In the genomic region with DNA sequence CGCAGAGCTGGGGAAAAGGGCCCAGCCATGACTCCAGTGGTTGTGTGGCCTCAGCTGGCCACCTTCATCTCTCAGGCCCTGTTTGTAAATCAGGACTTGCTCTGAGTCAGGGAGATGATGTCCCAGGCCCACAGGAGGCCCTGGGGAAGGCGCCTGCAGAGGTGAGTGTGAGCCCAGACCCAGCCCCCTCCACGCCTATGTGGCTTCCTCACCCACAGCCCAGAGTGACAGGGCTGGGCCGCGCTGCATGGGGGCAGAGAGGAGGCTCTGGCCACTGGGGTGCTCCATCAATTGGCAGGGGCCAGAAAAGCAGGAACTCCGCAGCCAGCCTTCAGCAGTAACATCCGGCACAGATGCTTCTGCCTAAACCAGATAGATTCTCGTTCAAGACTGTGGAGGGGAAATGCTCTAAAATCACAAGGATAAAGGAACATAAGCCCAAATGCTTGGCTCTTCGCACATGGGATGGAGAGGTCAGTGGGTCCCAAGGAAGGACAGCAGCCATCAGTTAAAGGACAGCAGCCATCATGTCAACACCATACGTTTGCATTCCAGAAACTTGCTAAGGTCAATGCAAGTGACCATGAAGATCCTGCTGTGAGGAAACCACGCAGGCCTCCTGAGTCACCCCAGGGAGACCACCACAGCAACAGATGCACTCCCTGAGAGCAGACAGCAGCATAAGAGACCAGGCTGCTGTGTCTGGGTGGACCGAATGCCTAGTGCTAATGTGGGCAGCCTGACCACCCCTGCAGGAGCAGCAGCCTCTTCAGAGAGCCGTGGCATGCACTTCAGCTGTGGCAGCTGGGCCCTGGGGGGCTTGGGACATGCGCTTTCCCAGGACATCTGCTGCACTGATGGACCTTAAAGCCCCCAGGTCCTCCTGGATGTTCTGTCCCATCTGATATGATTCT, we compare ENCODE assay signal across 15 cellular contexts. TPM values are rescaled to one million over a fixed set of nuclear protein-coding genes. Genes with fewer than 3 reads are reported as not detected.
DNase-seq lines count a peak whose midpoint lies in the region; ATAC-seq and TF ChIP-seq lines count a peak whose summit lies in the region.
"Had no signal": no experiment of that assay in that cellular context is flagged by ENCODE, and none has a peak within 500 bp of the region (broad histone marks: within the 10 kb centered on the region; RNA-seq: fewer than 3 reads in every experiment).

No MANE protein-coding gene starts in this region.

- H2BK120ac ChIP-seq in mesenchymal stem cell (ENCODE audit: low read depth, low read length) = no peak overlapping the region

- H3K14ac ChIP-seq in mesenchymal stem cell (ENCODE audit: low read length in 2 of 2) = no peak overlapping the region

- no peak overlapping the region for H3K18ac ChIP-seq in mesenchymal stem cell (ENCODE audit: low read depth in 1 of 2, low read length in 2 of 2)

- H3K9me3 ChIP-seq in mesenchymal stem cell (ENCODE audit: control insufficient read depth, low read length) (no peaks in the 10 kb centered on the region), tibial nerve (no peaks in the 10 kb centered on the region)
- H3K9me3 ChIP-seq: ascending aorta, thoracic aorta had no signal

- DNase-seq in NOMO-1 treated with DMSO at 0.1 percent for 48 hours (lab: John Stamatoyannopoulos, UW; ENCODE audit: unreplicated experiment) (peak; percentile 17), NOMO-1 (lab: John Stamatoyannopoulos, UW; ENCODE audit: unreplicated experiment in 2 of 2) (no peak), astrocyte of the spinal cord (ENCODE audit: low read depth, low spot score) (peak; percentile 42), mesenchymal stem cell (no peak), tibial nerve (ENCODE audit: low spot score in 2 of 2) (no peak), superior temporal gyrus (ENCODE audit: extremely low spot score) (no peak)
- no peak for DNase-seq in stimulated activated CD4-positive, alpha-beta T cell treated with anti-CD3 and anti-CD28 coated beads, Interleukin-15, amount 100 ng/mL, for 24 hours
- DNase-seq: activated CD4-positive, alpha-beta T cell treated with anti-CD3 and anti-CD28 coated beads for 48 hours; DMS 273 treated with DMSO at 0.1 percent for 48 hours; NCI-H2029 treated with DMSO at 0.1 percent for 48 hours had no signal

- H3K36me3 ChIP-seq in mesenchymal stem cell (ENCODE audit: control insufficient read depth in 1 of 2, insufficient read depth in 2 of 2, low read depth in 1 of 2, low read length in 2 of 2) = peaks cover 0 to 15% of the 10 kb centered on the region in 2 experiments
- no peaks in the 10 kb centered on the region for H3K36me3 ChIP-seq in tibial nerve

- H2AK5ac ChIP-seq in mesenchymal stem cell (ENCODE audit: low read length, severe bottlenecking) = no peak overlapping the region

- no peak overlapping the region for H4K8ac ChIP-seq in mesenchymal stem cell (ENCODE audit: low read length)

- no peak for TF ChIP-seq CTCF in astrocyte of the spinal cord (IDR thresholded peaks at IDR 0.05; ENCODE audit: low read depth, low read length)
- TF ChIP-seq CTCF in tibial nerve (IDR thresholded peaks at IDR 0.05) = no peak

- in situ Hi-C loops in astrocyte of the spinal cord (cut with HindIII; ENCODE audit: low sequenced_read_pairs) = no loop called here

- peaks cover 57% of the 10 kb centered on the region for H3K79me1 ChIP-seq in mesenchymal stem cell (replicated peaks; ENCODE audit: low read length, poor library complexity, severe bottlenecking)

- 91% methylated on average over 14 of the region's 14 CpGs for WGBS in mesenchymal stem cell
- WGBS in tibial nerve, 2 donors = 73 to 88% methylated on average over 14 of the region's 14 CpGs

- H3K4me2 ChIP-seq in mesenchymal stem cell (ENCODE audit: low read length, poor library complexity, severe bottlenecking) = no peak overlapping the region
- H3K4me2 ChIP-seq: KMS-11 had no signal

- no peak for ATAC-seq in GM19452 (IDR thresholded peaks at IDR 0.05; ENCODE audit: unreplicated experiment)

- no peak overlapping the region for H3K4me3 ChIP-seq in astrocyte of the spinal cord (ENCODE audit: low read depth, low read length)
- H3K4me3 ChIP-seq in mesenchymal stem cell (ENCODE audit: insufficient read depth in 1 of 2, low read depth in 1 of 2, low read length in 2 of 2) = no peak overlapping the region
- no peak overlapping the region for H3K4me3 ChIP-seq in tibial nerve
- H3K4me3 ChIP-seq: ascending aorta, skin epidermis, thoracic aorta had no signal

- no peak overlapping the region for H2AFZ ChIP-seq in mesenchymal stem cell (ENCODE audit: low read depth, low read length)

- H3K27me3 ChIP-seq in mesenchymal stem cell (ENCODE audit: control insufficient read depth in 1 of 2, insufficient read depth in 1 of 2, low read length in 2 of 2) = no peaks in the 10 kb centered on the region
- H3K27me3 ChIP-seq in tibial nerve = no peaks in the 10 kb centered on the region
- H3K27me3 ChIP-seq: ascending aorta had no signal

- H3K27ac ChIP-seq in mesenchymal stem cell (ENCODE audit: low read length, poor library complexity, severe bottlenecking) (no peak overlapping the region), tibial nerve (peak overlapping the region in 3 of 4 donors; percentile 42 to 87 (median 84))
- H3K27ac ChIP-seq: ascending aorta, KMS-11, thoracic aorta had no signal

- peak overlapping the region; percentile 56 for H4K91ac ChIP-seq in mesenchymal stem cell (ENCODE audit: low read length)

- H3K23ac ChIP-seq in mesenchymal stem cell (ENCODE audit: low read length in 2 of 2) = no peak overlapping the region

- no peak for TF ChIP-seq EP300 in tibial nerve (IDR thresholded peaks at IDR 0.05)

- no peak overlapping the region for H3K4ac ChIP-seq in mesenchymal stem cell (ENCODE audit: low read depth in 1 of 2, low read length in 2 of 2)

- H2BK12ac ChIP-seq in mesenchymal stem cell (ENCODE audit: low read length in 2 of 2) = peak overlapping the region in 1 of 2 experiments; percentile 33

- no peak overlapping the region for H2BK15ac ChIP-seq in mesenchymal stem cell (ENCODE audit: low read depth, poor library complexity, severe bottlenecking)

- peaks cover 37% of the 10 kb centered on the region for H3K4me1 ChIP-seq in mesenchymal stem cell (ENCODE audit: control insufficient read depth, insufficient read depth, low read depth, low read length)
- peaks cover 0 to 79% (median 27%) of the 10 kb centered on the region in 4 donors for H3K4me1 ChIP-seq in tibial nerve

- no peak overlapping the region for H3K9ac ChIP-seq in mesenchymal stem cell (ENCODE audit: low read length)
- H3K9ac ChIP-seq: KMS-11 had no signal

- no peak overlapping the region for H2BK5ac ChIP-seq in mesenchymal stem cell (ENCODE audit: low read depth, low read length, poor library complexity, severe bottlenecking)

- TF ChIP-seq POLR2A in tibial nerve (IDR thresholded peaks at IDR 0.05) = no peak

RNA-seq across cellular contexts. Expression of a gene that starts 28.3 kb away (rescaled TPM):
- 13.7 TPM for polyA plus RNA-seq in mesenchymal stem cell (2013, experiment 1 of 2)
- polyA plus RNA-seq in mesenchymal stem cell (2013, experiment 2 of 2) = 14.6 TPM
- total RNA-seq in tibial nerve = 100 to 1,000 TPM in 2 of 4 donors, 10 to 100 TPM in 2; 58.8 to 168 (median 106) TPM

Comparison
In these comparisons a context has a peak if more than half of its experiments do, and no peak if none do; other contexts are left out.
1. DNase-seq: peak in NOMO-1 treated with DMSO at 0.1 percent for 48 hours (single experiment) and astrocyte of the spinal cord (single experiment); none in NOMO-1 (0 of 2), mesenchymal stem cell (single experiment), tibial nerve (0 of 2), stimulated activated CD4-positive, alpha-beta T cell treated with anti-CD3 and anti-CD28 coated beads, Interleukin-15, amount 100 ng/mL, for 24 hours (single experiment) and superior temporal gyrus (single experiment).